In genomic region chr7:108537229-108537628, GRCh38 we compare ENCODE assay signal across 9 cellular contexts.
"Had no signal": no experiment of that assay in that cellular context is flagged by ENCODE, and none has a peak within 500 bp of the region (broad histone marks: within the 10 kb centered on the region; RNA-seq: fewer than 3 reads in every experiment).

No MANE protein-coding gene starts in this region.

- H3K9me3 ChIP-seq: HAP-1 had no signal

- H3K9me3 Mint-ChIP-seq: HFFc6 had no signal

- H3K27ac ChIP-seq: GM23248, KMS-11 had no signal

- H3K9ac ChIP-seq: GM23248, KMS-11 had no signal

- H3K4me3 Mint-ChIP-seq: HFFc6 had no signal

- FAIRE-seq: HTR-8/SVneo had no signal

- H2AFZ ChIP-seq: GM23248 had no signal

- H3K4me2 ChIP-seq: KMS-11 had no signal

- H3K36me3 ChIP-seq: HAP-1 had no signal

- H3K4me3 ChIP-seq: GM23248, HAP-1 had no signal

- ATAC-seq: HCT116 had no signal

- H3K27ac Mint-ChIP-seq: HFFc6 had no signal

- DNase-seq: GM23248, H7, HFFc6, IMR-90, KBM-7 had no signal
